Comparison of ENCODE assay signal across 9 cellular contexts in genomic region chr1:27388337-27389005, GRCh38. TPM values are rescaled to one million over a fixed set of nuclear protein-coding genes. Genes with fewer than 3 reads are reported as not detected.
DNase-seq lines count a peak whose midpoint lies in the region; ATAC-seq, FAIRE-seq and TF ChIP-seq lines count a peak whose summit lies in the region.
"Had no signal": no experiment of that assay in that cellular context is flagged by ENCODE, and none has a peak within 500 bp of the region (broad histone marks: within the 10 kb centered on the region; RNA-seq: fewer than 3 reads in every experiment).

No MANE protein-coding gene starts in this region.

- TF ChIP-seq RAD21 in GM12878 (IDR thresholded peaks at IDR 0.05; ENCODE audit: insufficient read depth, low read depth, low read length): peak; percentile 91

- H3K4me3 ChIP-seq in Loucy (ENCODE audit: low read length, poor library complexity, severe bottlenecking) (no peak overlapping the region), GM12878 (no peak overlapping the region)

- peak; percentile 55 for DNase-seq in EH (ENCODE audit: low read depth)
- peak; percentile 74 for DNase-seq in T-helper 9 cell
- DNase-seq in GM12878 (ENCODE audit: low read depth, low spot score): no peak
- peak; percentile 67 for DNase-seq in kidney tubule cell (ENCODE audit: low spot score)
- DNase-seq in stimulated activated CD4-positive, alpha-beta T cell treated with anti-CD3 and anti-CD28 coated beads, TNF-alpha, amount 100 ng/mL, for 4 hours (ENCODE audit: low read depth in 3 of 3): peak; percentile 56 to 64 (median 60)
- DNase-seq in dedifferentiated amniotic fluid mesenchymal stem cell (ENCODE audit: extremely low spot score): no peak

- 40% methylated on average over 5 of the region's 5 CpGs for WGBS in GM12878 (ENCODE audit: insufficient coverage, insufficient replicate concordance, low lambda C conversion rate, missing lambda C conversion rate)

- H3K27me3 ChIP-seq in Loucy (ENCODE audit: insufficient read depth, low read length, poor library complexity, severe bottlenecking) (no peaks in the 10 kb centered on the region), GM12878 (replicated peaks in 1 of 2; ENCODE audit: control insufficient read depth in 2 of 2, insufficient read depth in 2 of 2, low read length in 1 of 2) (no peaks in the 10 kb centered on the region)

- H3K9ac ChIP-seq in Loucy (ENCODE audit: low read depth, low read length, poor library complexity, severe bottlenecking) (no peak overlapping the region), GM12878 (ENCODE audit: control insufficient read depth, insufficient read depth, low read length) (no peak overlapping the region)

- TF ChIP-seq CTCF in Loucy (conservative IDR thresholded peaks at IDR 0.05; ENCODE audit: low read length) (peak; percentile 97), GM12878 (IDR thresholded peaks at IDR 0.05 in 2 of 3, conservative IDR thresholded peaks at IDR 0.05 in 1 of 3; ENCODE audit: control insufficient read depth in 2 of 3, extremely low read depth in 1 of 3, insufficient read depth in 1 of 3, low read depth in 3 of 3, low read length in 3 of 3) (peak; percentile 97 to 98 (median 97))

- CTCF ChIA-PET in GM12878 (lab: Yijun Ruan, JAX): interaction anchor here (0.6 to 9.0 kb wide), 23 partner anchors 9 to 342 kb away, joined by 3 to 242 read pairs (median 5); partner anchors contain the start of gene MAP3K6

- H3K36me3 ChIP-seq in Loucy (ENCODE audit: insufficient read depth, low read length) (no peaks in the 10 kb centered on the region), GM12878 (ENCODE audit: control insufficient read depth in 2 of 2, insufficient read depth in 2 of 2, low read length in 1 of 2) (no peaks in the 10 kb centered on the region)

- no peak for TF ChIP-seq EP300 in GM12878 (IDR thresholded peaks at IDR 0.05; ENCODE audit: borderline replicate concordance in 1 of 2, control insufficient read depth in 1 of 2, low read depth in 2 of 2, low read length in 2 of 2)

- peak; percentile 84 for FAIRE-seq in GM12878 (lab: Jason Lieb, UNC)

- no peak overlapping the region for H3K27ac ChIP-seq in GM12878 (ENCODE audit: control insufficient read depth, insufficient read depth)

- RAD21 ChIA-PET in GM12878 (lab: Charles Lee; ENCODE audit: unreplicated experiment): interaction anchor here (0.8 to 3.5 kb wide), 9 partner anchors 23 to 92 kb away, joined by 3 to 34 read pairs (median 8); partner anchors contain the start of gene MAP3K6

- no TSS peak for BruUV-seq in GM12878 (replicated peaks; lab: Mats Ljungman, UMichigan)

- intact Hi-C loops in GM12878 (cut with micrococcal nuclease; ENCODE audit: unreplicated experiment): loop anchor here (1.0 to 2.0 kb wide), 3 partner anchors 31 to 344 kb away; no protein-coding TSS in a partner anchor

- H3K79me2 ChIP-seq in Loucy (ENCODE audit: insufficient read depth, low read length): no peaks in the 10 kb centered on the region
- H3K79me2 ChIP-seq in GM12878 (ENCODE audit: control insufficient read depth, insufficient read depth, low read length): no peaks in the 10 kb centered on the region

- H3K9me3 ChIP-seq in Loucy (ENCODE audit: insufficient read depth, low read depth, low read length) (no peaks in the 10 kb centered on the region), GM12878 (replicated peaks; ENCODE audit: control insufficient read depth, insufficient read depth, low read length) (no peaks in the 10 kb centered on the region)

- TF ChIP-seq POLR2A in GM12878 (IDR thresholded peaks at IDR 0.05; ENCODE audit: low read depth, low read length): no peak

- H2AFZ ChIP-seq in Loucy (ENCODE audit: low read length) (no peak overlapping the region), GM12878 (ENCODE audit: control insufficient read depth, low read depth, low read length) (no peak overlapping the region)

- POLR2A ChIA-PET in GM12878 (lab: Charles Lee): interaction anchor here (0.6 kb wide), 1 partner anchor 234 kb away, joined by 3 read pairs; the partner anchor contains the start of gene SLC9A1

- H3K4me2 ChIP-seq in Loucy (ENCODE audit: low read depth, low read length, poor library complexity, severe bottlenecking) (no peak overlapping the region), GM12878 (ENCODE audit: control insufficient read depth, insufficient read depth) (no peak overlapping the region)

- SMC1A ChIA-PET in GM12878 (lab: Charles Lee; ENCODE audit: uncharacterized antibody, unreplicated experiment): interaction anchor here (0.7 to 4.4 kb wide), 17 partner anchors 8 to 275 kb away, joined by 3 to 37 read pairs (median 4); partner anchors contain the start of gene MAP3K6

- peak; percentile 49 for ATAC-seq in GM12878
- ATAC-seq in HG03159 (IDR thresholded peaks at IDR 0.05; ENCODE audit: unreplicated experiment): no peak

- H3F3A ChIP-seq in Loucy (ENCODE audit: low read depth): no peaks in the 10 kb centered on the region

- H4K20me1 ChIP-seq in Loucy (ENCODE audit: insufficient read depth, low read length, poor library complexity, severe bottlenecking) (no peaks in the 10 kb centered on the region), GM12878 (ENCODE audit: control insufficient read depth, insufficient read depth) (no peaks in the 10 kb centered on the region)

- H3K4me1 ChIP-seq in Loucy (ENCODE audit: insufficient read depth, low read length, poor library complexity, severe bottlenecking) (peaks cover 11% of the 10 kb centered on the region), GM12878 (ENCODE audit: control insufficient read depth, insufficient read depth, low read length) (peaks cover 8% of the 10 kb centered on the region)

- in situ Hi-C loops in GM12878 (cut with MboI): no loop called here

- no peaks in the 10 kb centered on the region for H3K9me2 ChIP-seq in Loucy (replicated peaks; ENCODE audit: low read depth, low read length)

RNA-seq across cellular contexts. Expression of gene GPR3, which starts 4.0 kb away (rescaled TPM):
- 0.37 and 0.69 TPM in 2 replicates for total RNA-seq in GM12878 (2013; cell fraction: nucleolus; rRNA removed)
- total RNA-seq in GM12878 (2014; rRNA removed) (0.16 and 0.45 TPM in 2 replicates), GM12878 (2014; rRNA removed; fragmentation: Illumina TruSeq; extraction: Trizol) (0.14 TPM in 1 of 2 replicates, not detected in the other), GM12878 (2021) (0.33 and 0.56 TPM in 2 replicates)
- not detected for polyA plus RNA-seq in GM12878 (2011; ENCODE audit: low read depth)
- polyA plus RNA-seq in GM12878 (2011; rRNA removed) (0.48 and 1.4 TPM in 2 replicates), GM12878 (2014; fragmentation: Illumina TruSeq; extraction: Trizol) (0.40 and 0.57 TPM in 2 replicates), GM12878 (2014; fragmentation: Nextera tagmentation; extraction: Ambion mirVana) (not detected), GM12878 (2014; rRNA removed) (0.44 and 0.63 TPM in 2 replicates), GM12878 (2016; fragmentation: Nextera tagmentation; extraction: Ambion mirVana) (under 1 TPM; 0.72 to 0.96 TPM)
- polyA plus RNA-seq in GM12878 (2011; cell fraction: cytosol; rRNA removed): 2.5 TPM in 2 replicates
- polyA plus RNA-seq in GM12878 (2011; cell fraction: nucleus; rRNA removed): 3.4 and 4.4 TPM in 2 replicates
- polyA plus RNA-seq in GM12878 (2012): 0.27 and 0.37 TPM in 2 replicates
- 1.8 and 1.9 TPM in 2 replicates for polyA minus RNA-seq in GM12878 (2011; rRNA and poly(A)+ RNA removed)
- polyA minus RNA-seq in GM12878 (2011; cell fraction: cytosol; rRNA and poly(A)+ RNA removed): 0.73 and 1.6 TPM in 2 replicates
- 1.5 and 2.7 TPM in 2 replicates for polyA minus RNA-seq in GM12878 (2011; cell fraction: nucleus; rRNA and poly(A)+ RNA removed)

RNA-seq across cellular contexts. Expression of gene CD164L2, which starts 5.3 kb away (rescaled TPM):
- total RNA-seq in GM12878 (2013; cell fraction: nucleolus; rRNA removed): not detected in 2 replicates
- total RNA-seq in GM12878 (2014; rRNA removed) (not detected in 2 replicates), GM12878 (2014; rRNA removed; fragmentation: Illumina TruSeq; extraction: Trizol) (not detected in 2 replicates), GM12878 (2021) (not detected in 2 replicates)
- polyA plus RNA-seq in GM12878 (2011; ENCODE audit: low read depth): not detected
- polyA plus RNA-seq in GM12878 (2011; rRNA removed) (not detected in 2 replicates), GM12878 (2014; fragmentation: Illumina TruSeq; extraction: Trizol) (not detected in 2 replicates), GM12878 (2014; fragmentation: Nextera tagmentation; extraction: Ambion mirVana) (not detected), GM12878 (2014; rRNA removed) (not detected in 2 replicates), GM12878 (2016; fragmentation: Nextera tagmentation; extraction: Ambion mirVana) (not detected)
- polyA plus RNA-seq in GM12878 (2011; cell fraction: cytosol; rRNA removed): not detected in 2 replicates
- not detected in 2 replicates for polyA plus RNA-seq in GM12878 (2011; cell fraction: nucleus; rRNA removed)
- 0.07 TPM in 1 of 2 replicates, not detected in the other for polyA plus RNA-seq in GM12878 (2012)
- not detected in 2 replicates for polyA minus RNA-seq in GM12878 (2011; rRNA and poly(A)+ RNA removed)
- not detected in 2 replicates for polyA minus RNA-seq in GM12878 (2011; cell fraction: cytosol; rRNA and poly(A)+ RNA removed)
- not detected in 2 replicates for polyA minus RNA-seq in GM12878 (2011; cell fraction: nucleus; rRNA and poly(A)+ RNA removed)
- total RNA-seq: activated CD8-positive, alpha-beta memory T cell treated with anti-CD3 and anti-CD28 coated beads for 36 hours had no signal

RNA-seq across cellular contexts. Expression of gene FCN3, which starts 13.8 kb away (rescaled TPM):
- not detected in 2 replicates for total RNA-seq in GM12878 (2013; cell fraction: nucleolus; rRNA removed)
- total RNA-seq in GM12878 (2014; rRNA removed) (not detected in 2 replicates), GM12878 (2014; rRNA removed; fragmentation: Illumina TruSeq; extraction: Trizol) (not detected in 2 replicates), GM12878 (2021) (0.28 and 0.32 TPM in 2 replicates)
- not detected for polyA plus RNA-seq in GM12878 (2011; ENCODE audit: low read depth)
- polyA plus RNA-seq in GM12878 (2011; rRNA removed) (not detected in 2 replicates), GM12878 (2014; fragmentation: Illumina TruSeq; extraction: Trizol) (not detected in 2 replicates), GM12878 (2014; fragmentation: Nextera tagmentation; extraction: Ambion mirVana) (not detected), GM12878 (2014; rRNA removed) (not detected in 2 replicates), GM12878 (2016; fragmentation: Nextera tagmentation; extraction: Ambion mirVana) (not detected)
- polyA plus RNA-seq in GM12878 (2011; cell fraction: cytosol; rRNA removed): not detected in 2 replicates
- polyA plus RNA-seq in GM12878 (2011; cell fraction: nucleus; rRNA removed): 0.12 TPM in 1 of 2 replicates, not detected in the other
- not detected in 2 replicates for polyA plus RNA-seq in GM12878 (2012)
- polyA minus RNA-seq in GM12878 (2011; rRNA and poly(A)+ RNA removed): not detected in 2 replicates
- not detected in 2 replicates for polyA minus RNA-seq in GM12878 (2011; cell fraction: cytosol; rRNA and poly(A)+ RNA removed)
- polyA minus RNA-seq in GM12878 (2011; cell fraction: nucleus; rRNA and poly(A)+ RNA removed): not detected in 2 replicates
- total RNA-seq: activated CD8-positive, alpha-beta memory T cell treated with anti-CD3 and anti-CD28 coated beads for 36 hours had no signal

RNA-seq across cellular contexts. Expression of gene MAP3K6, which starts 21.7 kb away (rescaled TPM):
- 3.9 and 6.4 TPM in 2 replicates for total RNA-seq in GM12878 (2013; cell fraction: nucleolus; rRNA removed)
- total RNA-seq in GM12878 (2014; rRNA removed) (1.5 and 3.4 TPM in 2 replicates), GM12878 (2014; rRNA removed; fragmentation: Illumina TruSeq; extraction: Trizol) (0.31 and 0.83 TPM in 2 replicates), GM12878 (2021) (1.6 and 2.5 TPM in 2 replicates)
- polyA plus RNA-seq in GM12878 (2011; ENCODE audit: low read depth): 0.71 TPM
- polyA plus RNA-seq in GM12878 (2011; rRNA removed) (0.69 and 1.2 TPM in 2 replicates), GM12878 (2014; fragmentation: Illumina TruSeq; extraction: Trizol) (0.03 and 0.37 TPM in 2 replicates), GM12878 (2014; fragmentation: Nextera tagmentation; extraction: Ambion mirVana) (under 1 TPM in 1 of 2 experiments, not detected in 1; 0.15 TPM), GM12878 (2014; rRNA removed) (0.60 and 1.6 TPM in 2 replicates), GM12878 (2016; fragmentation: Nextera tagmentation; extraction: Ambion mirVana) (1 to 10 TPM; 1.3 to 1.5 TPM)
- 1.5 and 2.2 TPM in 2 replicates for polyA plus RNA-seq in GM12878 (2011; cell fraction: cytosol; rRNA removed)
- 9.2 and 13.9 TPM in 2 replicates for polyA plus RNA-seq in GM12878 (2011; cell fraction: nucleus; rRNA removed)
- polyA plus RNA-seq in GM12878 (2012): 2.2 and 2.3 TPM in 2 replicates
- 0.59 and 0.67 TPM in 2 replicates for polyA minus RNA-seq in GM12878 (2011; rRNA and poly(A)+ RNA removed)
- polyA minus RNA-seq in GM12878 (2011; cell fraction: cytosol; rRNA and poly(A)+ RNA removed): 0.40 and 2.0 TPM in 2 replicates
- 2.2 and 2.9 TPM in 2 replicates for polyA minus RNA-seq in GM12878 (2011; cell fraction: nucleus; rRNA and poly(A)+ RNA removed)

RNA-seq across cellular contexts. Expression of gene SYTL1, which starts 46.6 kb away (rescaled TPM):
- total RNA-seq in GM12878 (2013; cell fraction: nucleolus; rRNA removed): 12.0 and 13.7 TPM in 2 replicates
- total RNA-seq in GM12878 (2014; rRNA removed) (37.2 and 42.5 TPM in 2 replicates), GM12878 (2014; rRNA removed; fragmentation: Illumina TruSeq; extraction: Trizol) (6.2 and 8.1 TPM in 2 replicates), GM12878 (2021) (37.5 and 38.6 TPM in 2 replicates)
- 13.8 TPM for polyA plus RNA-seq in GM12878 (2011; ENCODE audit: low read depth)
- polyA plus RNA-seq in GM12878 (2011; rRNA removed) (1.5 and 2.7 TPM in 2 replicates), GM12878 (2014; fragmentation: Illumina TruSeq; extraction: Trizol) (1.2 and 3.7 TPM in 2 replicates), GM12878 (2014; fragmentation: Nextera tagmentation; extraction: Ambion mirVana) (1 to 10 TPM in 1 of 2 experiments, under 1 TPM in 1; 0.72 to 3.5 TPM), GM12878 (2014; rRNA removed) (45.6 and 59.4 TPM in 2 replicates), GM12878 (2016; fragmentation: Nextera tagmentation; extraction: Ambion mirVana) (10 to 100 TPM; 21.5 to 33.9 TPM)
- 4.7 and 7.5 TPM in 2 replicates for polyA plus RNA-seq in GM12878 (2011; cell fraction: cytosol; rRNA removed)
- 55.7 and 74.6 TPM in 2 replicates for polyA plus RNA-seq in GM12878 (2011; cell fraction: nucleus; rRNA removed)
- polyA plus RNA-seq in GM12878 (2012): 31.4 and 46.3 TPM in 2 replicates
- 3.4 and 3.9 TPM in 2 replicates for polyA minus RNA-seq in GM12878 (2011; rRNA and poly(A)+ RNA removed)
- polyA minus RNA-seq in GM12878 (2011; cell fraction: cytosol; rRNA and poly(A)+ RNA removed): 1.1 and 1.7 TPM in 2 replicates
- polyA minus RNA-seq in GM12878 (2011; cell fraction: nucleus; rRNA and poly(A)+ RNA removed): 5.9 and 6.8 TPM in 2 replicates

Comparison
In these comparisons a context has a peak if more than half of its experiments do, and no peak if none do; other contexts are left out.
1. DNase-seq: peak in EH (single experiment), T-helper 9 cell (single experiment), kidney tubule cell (single experiment) and stimulated activated CD4-positive, alpha-beta T cell treated with anti-CD3 and anti-CD28 coated beads, TNF-alpha, amount 100 ng/mL, for 4 hours (3 of 3); none in GM12878 (single experiment) and dedifferentiated amniotic fluid mesenchymal stem cell (single experiment).